In genomic region chr10:58963101-58963534, GRCh38 we compare ENCODE assay signal across 12 cellular contexts.
DNase-seq lines count a peak whose midpoint lies in the region; ATAC-seq and TF ChIP-seq lines count a peak whose summit lies in the region.
"Had no signal": no experiment of that assay in that cellular context is flagged by ENCODE, and none has a peak within 500 bp of the region (broad histone marks: within the 10 kb centered on the region; RNA-seq: fewer than 3 reads in every experiment).

No MANE protein-coding gene starts in this region.

- DNase-seq in NCI-H82 (lab: John Stamatoyannopoulos, UW), result peak; percentile 55
- no peak for DNase-seq in NCI-H82 treated with DMSO at 0.1 percent for 48 hours (lab: John Stamatoyannopoulos, UW; ENCODE audit: unreplicated experiment)
- DNase-seq in Panc1 (ENCODE audit: low read depth, low spot score), result no peak
- no peak for DNase-seq in fibroblast of villous mesenchyme (ENCODE audit: low read depth)
- no peak for DNase-seq in ascending aorta (ENCODE audit: low spot score in 2 of 2)
- DNase-seq: activated CD4-positive, alpha-beta T cell treated with anti-CD3 and anti-CD28 coated beads, Interleukin-2, amount 50 U/mL, for 1 hour; naive B cell; NCI-H774 had no signal

- H3K4me3 ChIP-seq in Panc1 (ENCODE audit: low read depth in 2 of 2, low read length in 2 of 2), result no peak overlapping the region
- H3K4me3 ChIP-seq in fibroblast of villous mesenchyme (ENCODE audit: low read depth, low read length), result no peak overlapping the region
- H3K4me3 ChIP-seq in ascending aorta, result no peak overlapping the region
- H3K4me3 ChIP-seq: upper lobe of left lung had no signal

- no peaks in the 10 kb centered on the region for H3K36me3 ChIP-seq in Panc1 (ENCODE audit: control insufficient read depth, insufficient read depth, low read length)
- H3K36me3 ChIP-seq in ascending aorta, result no peaks in the 10 kb centered on the region
- H3K36me3 ChIP-seq: upper lobe of left lung had no signal

- H3K27me3 ChIP-seq in Panc1 (ENCODE audit: control insufficient read depth, insufficient read depth, low read length) (no peaks in the 10 kb centered on the region), ascending aorta (no peaks in the 10 kb centered on the region)
- H3K27me3 ChIP-seq: upper lobe of left lung had no signal

- H3K4me1 ChIP-seq in Panc1 (ENCODE audit: control insufficient read depth, insufficient read depth, low read length), result no peaks in the 10 kb centered on the region
- no peaks in the 10 kb centered on the region for H3K4me1 ChIP-seq in ascending aorta
- H3K4me1 ChIP-seq: upper lobe of left lung had no signal

- BruUV-seq in Panc1 (replicated peaks; lab: Mats Ljungman, UMichigan), result no TSS peak

- intact Hi-C loops in Panc1 (cut with micrococcal nuclease; ENCODE audit: unreplicated experiment), result no loop called here
- intact Hi-C loops in ascending aorta (cut with DNase I), result no loop called here

- in situ Hi-C loops in Panc1 (cut with HindIII; ENCODE audit: low pct_unique_long_range_greater_than_20kb, low sequenced_read_pairs), result no loop called here

- CTCF ChIA-PET in Panc1 (lab: Charles Lee), result no interaction called here

- no peak overlapping the region for H3K27ac ChIP-seq in Panc1 (ENCODE audit: low read length)
- peak overlapping the region; percentile 96 for H3K27ac ChIP-seq in temporal lobe (ENCODE audit: low read depth, low read length)
- no peak overlapping the region for H3K27ac ChIP-seq in ascending aorta
- H3K27ac ChIP-seq: upper lobe of left lung had no signal

- POLR2A ChIA-PET in Panc1 (lab: Charles Lee), result no interaction called here

- no peak for ATAC-seq in Panc1
- ATAC-seq in GM18498 (IDR thresholded peaks at IDR 0.05; ENCODE audit: unreplicated experiment), result no peak
- no peak for ATAC-seq in GM21360 (IDR thresholded peaks at IDR 0.05; ENCODE audit: unreplicated experiment)

- TF ChIP-seq CTCF in Panc1 (IDR thresholded peaks at IDR 0.05) (peak; percentile 37; the same call in 1 of the 2 replicates), fibroblast of villous mesenchyme (IDR thresholded peaks at IDR 0.05; ENCODE audit: insufficient read depth, low read depth, low read length) (peak; percentile 37), ascending aorta (IDR thresholded peaks at IDR 0.05) (no peak)

- H3K9me3 ChIP-seq in Panc1 (ENCODE audit: control insufficient read depth, insufficient read depth, low read depth, low read length) (no peaks in the 10 kb centered on the region), ascending aorta (no peaks in the 10 kb centered on the region)
- H3K9me3 ChIP-seq: upper lobe of left lung had no signal

Comparison
In these comparisons a context has a peak if more than half of its experiments do, and no peak if none do; other contexts are left out.
1. CTCF ChIP-seq: peak in Panc1 (single experiment) and fibroblast of villous mesenchyme (single experiment); none in ascending aorta (0 of 3).